Comparison of ENCODE assay signal across 36 cellular contexts in the genomic region with DNA sequence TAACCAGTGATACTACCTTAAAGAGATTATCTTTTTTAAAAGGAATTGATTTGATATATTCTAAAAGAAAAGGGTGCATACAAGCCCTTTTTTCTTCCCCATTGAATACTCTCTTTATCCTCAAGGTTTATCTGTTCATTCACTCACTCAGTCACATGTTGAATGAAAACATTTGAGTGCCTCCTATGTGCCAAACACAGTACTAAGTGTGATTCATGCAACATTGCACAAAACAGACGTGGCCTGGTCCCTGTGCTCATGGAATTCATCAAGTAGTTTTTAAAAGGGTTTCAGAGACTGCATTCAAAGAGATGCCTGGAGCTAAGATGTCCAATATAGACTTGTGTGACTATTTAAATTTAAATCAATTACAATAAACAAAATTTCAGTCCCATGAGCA.
"Had no signal": no experiment of that assay in that cellular context is flagged by ENCODE, and none has a peak within 500 bp of the region (broad histone marks: within the 10 kb centered on the region; RNA-seq: fewer than 3 reads in every experiment).

No MANE protein-coding gene starts in this region.

- H3K4me3 Mint-ChIP-seq: activated B cell treated with CpG ODN at 0.5 μM for 24 hours; activated CD4-positive, alpha-beta memory T cell treated with anti-CD3 and anti-CD28 coated beads for 36 hours; activated naive CD8-positive, alpha-beta T cell treated with anti-CD3 and anti-CD28 coated beads for 36 hours; central memory CD8-positive, alpha-beta T cell had no signal

- H3K27ac Mint-ChIP-seq: activated B cell treated with CpG ODN at 0.5 μM for 24 hours; activated CD4-positive, alpha-beta memory T cell treated with anti-CD3 and anti-CD28 coated beads for 36 hours; activated naive CD8-positive, alpha-beta T cell treated with anti-CD3 and anti-CD28 coated beads for 36 hours had no signal

- H3K9me3 Mint-ChIP-seq: activated CD4-positive, alpha-beta memory T cell treated with anti-CD3 and anti-CD28 coated beads for 36 hours had no signal

- ATAC-seq: Right ventricle myocardium inferior had no signal

- H3K4me1 Mint-ChIP-seq: central memory CD8-positive, alpha-beta T cell had no signal

- H3K4me3 ChIP-seq: cardiac muscle cell, PC-9 had no signal

- DNase-seq: activated B cell treated with CpG ODN at 0.5 μM for 24 hours; activated CD4-positive, alpha-beta memory T cell treated with anti-CD3 and anti-CD28 coated beads for 36 hours; activated CD4-positive, alpha-beta T cell treated with anti-CD3 and anti-CD28 coated beads for 4 hours; activated CD4-positive, alpha-beta T cell treated with anti-CD3 and anti-CD28 coated beads, Interleukin-2, amount 50 U/mL, for 1 hour; activated CD4-positive, CD25-positive, alpha-beta regulatory T cell treated with anti-CD3 and anti-CD28 coated beads, Interleukin-2, amount 50 U/mL, for 72 hours; activated CD8-positive, alpha-beta memory T cell treated with anti-CD3 and anti-CD28 coated beads, Interleukin-2, amount 50 U/mL, for 4 hours; activated effector memory CD4-positive, alpha-beta T cell treated with Interleukin-2 at 50 U/mL for 16 hours; activated naive CD4-positive, alpha-beta T cell treated with anti-CD3 and anti-CD28 coated beads, Interleukin-2, amount 50 U/mL, for 16 hours; activated naive CD8-positive, alpha-beta T cell treated with anti-CD3 and anti-CD28 coated beads for 36 hours; activated T-cell treated with anti-CD3 and anti-CD28 coated beads for 4 hours; activated T-cell treated with anti-CD3 and anti-CD28 coated beads, Interleukin-2, amount 50 U/mL, for 48 hours; amniotic stem cell; aorta; brain microvascular endothelial cell; Kasumi-1; KBM-7; MM.1S; MV-4-11; NCI-H1092; NCI-H1436 treated with DMSO at 0.1 percent for 48 hours; NCI-H1694 treated with DMSO at 0.1 percent for 48 hours; NCI-H2029; NCI-H2171; NCI-H510A; NCI-H526; NCI-H748 treated with DMSO at 0.1 percent for 48 hours; NK-92 treated with Interleukin-12 subunit alpha and Interleukin-12 subunit beta, amount 100 ng/mL, for 24 hours; PC-9; SIG-M5; SW 1271; T-helper 1 cell; T-helper 2 cell; T-helper 9 cell had no signal
